ENCODE assay signal across 17 cellular contexts in genomic region chr12:44627767-44628166, GRCh38.
DNase-seq lines count a peak whose midpoint lies in the region; ATAC-seq and TF ChIP-seq lines count a peak whose summit lies in the region.
"Had no signal": no experiment of that assay in that cellular context is flagged by ENCODE, and none has a peak within 500 bp of the region (broad histone marks: within the 10 kb centered on the region; RNA-seq: fewer than 3 reads in every experiment).

No MANE protein-coding gene starts in this region.

- H3K27ac ChIP-seq in OCI-LY1 (ENCODE audit: low read depth, low read length, poor library complexity, severe bottlenecking) (peak overlapping the region; percentile 94), mesenchymal stem cell (ENCODE audit: low read length, poor library complexity, severe bottlenecking) (no peak overlapping the region), breast epithelium (no peak overlapping the region)
- H3K27ac ChIP-seq: BLaER1 treated with 17β-estradiol and CSF1 and Interleukin-3, amounts not matched to agents 10 nM and 100 nM; GM23248 had no signal

- CTCF ChIA-PET in activated CD4-positive, alpha-beta memory T cell treated with anti-CD3 and anti-CD28 coated beads for 36 hours (lab: Charles Lee) = no interaction called here

- no peaks in the 10 kb centered on the region for H3F3A ChIP-seq in OCI-LY1 (ENCODE audit: insufficient read depth, low read length)

- no peaks in the 10 kb centered on the region for H3K79me2 ChIP-seq in OCI-LY1 (ENCODE audit: insufficient read depth, low read length)

- H2BK120ac ChIP-seq in mesenchymal stem cell (ENCODE audit: low read depth, low read length) = no peak overlapping the region

- peaks cover 61% of the 10 kb centered on the region for H3K4me1 ChIP-seq in OCI-LY1 (ENCODE audit: insufficient read depth, low read length, severe bottlenecking)
- no peaks in the 10 kb centered on the region for H3K4me1 ChIP-seq in mesenchymal stem cell (ENCODE audit: control insufficient read depth, insufficient read depth, low read depth, low read length)
- no peaks in the 10 kb centered on the region for H3K4me1 ChIP-seq in breast epithelium
- H3K4me1 ChIP-seq: BLaER1 treated with 17β-estradiol and CSF1 and Interleukin-3, amounts not matched to agents 10 nM and 100 nM had no signal

- no peak overlapping the region for H2BK5ac ChIP-seq in mesenchymal stem cell (ENCODE audit: low read depth, low read length, poor library complexity, severe bottlenecking)

- WGBS in mesenchymal stem cell = 100% methylated on average over 1 of the region's 3 CpGs

- intact Hi-C loops in activated CD4-positive, alpha-beta memory T cell treated with anti-CD3 and anti-CD28 coated beads for 36 hours (cut with micrococcal nuclease) = no loop called here
- intact Hi-C loops in breast epithelium (cut with DNase I; ENCODE audit: low total_unique reads) = no loop called here

- no peak overlapping the region for H3K4ac ChIP-seq in mesenchymal stem cell (ENCODE audit: low read depth in 1 of 2, low read length in 2 of 2)

- H2AFZ ChIP-seq in OCI-LY1 (ENCODE audit: low read length) (no peak overlapping the region), mesenchymal stem cell (ENCODE audit: low read depth, low read length) (no peak overlapping the region)
- H2AFZ ChIP-seq: GM23248 had no signal

- POLR2A ChIA-PET in activated CD4-positive, alpha-beta memory T cell treated with anti-CD3 and anti-CD28 coated beads for 36 hours (lab: Charles Lee) = interaction anchor here (0.6 kb wide), 1 partner anchor 611 kb away, joined by 3 read pairs; no protein-coding TSS in a partner anchor

- no peak overlapping the region for H4K91ac ChIP-seq in mesenchymal stem cell (ENCODE audit: low read length)

- H3K36me3 ChIP-seq in OCI-LY1 (ENCODE audit: insufficient read depth, low read length) (no peaks in the 10 kb centered on the region; the same call in 1 of the 2 replicates), mesenchymal stem cell (ENCODE audit: control insufficient read depth in 1 of 2, insufficient read depth in 2 of 2, low read depth in 1 of 2, low read length in 2 of 2) (no peaks in the 10 kb centered on the region), breast epithelium (no peaks in the 10 kb centered on the region)
- H3K36me3 ChIP-seq: BLaER1 treated with 17β-estradiol and CSF1 and Interleukin-3, amounts not matched to agents 10 nM and 100 nM; HAP-1 had no signal

- H3K9me2 ChIP-seq in OCI-LY1 (ENCODE audit: low read depth, low read length) = no peaks in the 10 kb centered on the region

- H2AK5ac ChIP-seq in mesenchymal stem cell (ENCODE audit: low read length, severe bottlenecking) = no peak overlapping the region

- peaks cover 32% of the 10 kb centered on the region for H3K36me3 Mint-ChIP-seq in activated naive CD8-positive, alpha-beta T cell
- H3K36me3 Mint-ChIP-seq in activated naive CD8-positive, alpha-beta T cell treated with anti-CD3 and anti-CD28 coated beads for 36 hours = peaks cover 35% of the 10 kb centered on the region
- H3K36me3 Mint-ChIP-seq in activated CD4-positive, alpha-beta memory T cell treated with anti-CD3 and anti-CD28 coated beads for 36 hours = peaks cover 2% of the 10 kb centered on the region

- no peak for TF ChIP-seq CTCF in OCI-LY1 (IDR thresholded peaks at IDR 0.05; ENCODE audit: low read length)
- TF ChIP-seq CTCF in breast epithelium (IDR thresholded peaks at IDR 0.05) = no peak

- H3K4me1 Mint-ChIP-seq in activated naive CD8-positive, alpha-beta T cell (ENCODE audit: low read depth) = peaks cover 44% of the 10 kb centered on the region
- peaks cover 29% of the 10 kb centered on the region for H3K4me1 Mint-ChIP-seq in activated naive CD8-positive, alpha-beta T cell treated with anti-CD3 and anti-CD28 coated beads for 36 hours
- H3K4me1 Mint-ChIP-seq in activated CD4-positive, alpha-beta memory T cell treated with anti-CD3 and anti-CD28 coated beads for 36 hours (ENCODE audit: low read depth) = no peaks in the 10 kb centered on the region
- H3K4me1 Mint-ChIP-seq: B cell had no signal

- H3K27me3 ChIP-seq in OCI-LY1 (ENCODE audit: insufficient read depth, low read length) (no peaks in the 10 kb centered on the region), mesenchymal stem cell (ENCODE audit: control insufficient read depth in 1 of 2, insufficient read depth in 1 of 2, low read length in 2 of 2) (no peaks in the 10 kb centered on the region), breast epithelium (no peaks in the 10 kb centered on the region)
- H3K27me3 ChIP-seq: BLaER1 treated with 17β-estradiol and CSF1 and Interleukin-3, amounts not matched to agents 10 nM and 100 nM had no signal

- TF ChIP-seq POLR2A in breast epithelium (IDR thresholded peaks at IDR 0.05) = no peak

- H3K14ac ChIP-seq in mesenchymal stem cell (ENCODE audit: low read length in 2 of 2) = no peak overlapping the region

- no peak overlapping the region for H3K23ac ChIP-seq in mesenchymal stem cell (ENCODE audit: low read length in 2 of 2)

- H3K79me1 ChIP-seq in mesenchymal stem cell (replicated peaks; ENCODE audit: low read length, poor library complexity, severe bottlenecking) = no peaks in the 10 kb centered on the region

- no peaks in the 10 kb centered on the region for H4K20me1 ChIP-seq in OCI-LY1 (ENCODE audit: insufficient read depth, low read length)
- H4K20me1 ChIP-seq: BLaER1 treated with 17β-estradiol and CSF1 and Interleukin-3, amounts not matched to agents 10 nM and 100 nM had no signal

- H3K4me2 ChIP-seq in OCI-LY1 (ENCODE audit: low read length) = peak overlapping the region; percentile 50; the same call in 1 of the 2 replicates
- H3K4me2 ChIP-seq in mesenchymal stem cell (ENCODE audit: low read length, poor library complexity, severe bottlenecking) = no peak overlapping the region
- H3K4me2 ChIP-seq: BLaER1 treated with 17β-estradiol and CSF1 and Interleukin-3, amounts not matched to agents 10 nM and 100 nM had no signal

- no peak overlapping the region for H2BK15ac ChIP-seq in mesenchymal stem cell (ENCODE audit: low read depth, poor library complexity, severe bottlenecking)

- H4K8ac ChIP-seq in mesenchymal stem cell (ENCODE audit: low read length) = no peak overlapping the region

- H3K9me3 ChIP-seq in OCI-LY1 (ENCODE audit: low read length) (no peaks in the 10 kb centered on the region), mesenchymal stem cell (ENCODE audit: control insufficient read depth, low read length) (no peaks in the 10 kb centered on the region), breast epithelium (no peaks in the 10 kb centered on the region)
- H3K9me3 ChIP-seq: BLaER1 treated with 17β-estradiol and CSF1 and Interleukin-3, amounts not matched to agents 10 nM and 100 nM; HAP-1 had no signal

- H3K9ac ChIP-seq in OCI-LY1 (ENCODE audit: low read length) (peak overlapping the region; percentile 55; the same call in 1 of the 2 replicates), mesenchymal stem cell (ENCODE audit: low read length) (no peak overlapping the region)
- H3K9ac ChIP-seq: BLaER1 treated with 17β-estradiol and CSF1 and Interleukin-3, amounts not matched to agents 10 nM and 100 nM; GM23248 had no signal

- no peak overlapping the region for H3K4me3 Mint-ChIP-seq in activated naive CD8-positive, alpha-beta T cell
- no peak overlapping the region for H3K4me3 Mint-ChIP-seq in activated naive CD8-positive, alpha-beta T cell treated with anti-CD3 and anti-CD28 coated beads for 36 hours
- H3K4me3 Mint-ChIP-seq in activated CD4-positive, alpha-beta memory T cell treated with anti-CD3 and anti-CD28 coated beads for 36 hours = no peak overlapping the region
- H3K4me3 Mint-ChIP-seq: B cell; CD8-positive, alpha-beta T cell had no signal

- no peak overlapping the region for H3K18ac ChIP-seq in mesenchymal stem cell (ENCODE audit: low read depth in 1 of 2, low read length in 2 of 2)

- H3K9me3 Mint-ChIP-seq in activated naive CD8-positive, alpha-beta T cell (ENCODE audit: low read depth) = no peaks in the 10 kb centered on the region
- H3K9me3 Mint-ChIP-seq in activated naive CD8-positive, alpha-beta T cell treated with anti-CD3 and anti-CD28 coated beads for 36 hours = no peaks in the 10 kb centered on the region
- no peaks in the 10 kb centered on the region for H3K9me3 Mint-ChIP-seq in activated CD4-positive, alpha-beta memory T cell treated with anti-CD3 and anti-CD28 coated beads for 36 hours
- H3K9me3 Mint-ChIP-seq: CD8-positive, alpha-beta T cell had no signal

- H2BK12ac ChIP-seq in mesenchymal stem cell (ENCODE audit: low read length in 2 of 2) = no peak overlapping the region

- H3K27ac Mint-ChIP-seq in activated naive CD8-positive, alpha-beta T cell = peak overlapping the region; percentile 52
- H3K27ac Mint-ChIP-seq in activated naive CD8-positive, alpha-beta T cell treated with anti-CD3 and anti-CD28 coated beads for 36 hours = no peak overlapping the region
- H3K27ac Mint-ChIP-seq in activated CD4-positive, alpha-beta memory T cell treated with anti-CD3 and anti-CD28 coated beads for 36 hours = no peak overlapping the region
- H3K27ac Mint-ChIP-seq: B cell had no signal

- DNase-seq in activated naive CD8-positive, alpha-beta T cell treated with anti-CD3 and anti-CD28 coated beads for 36 hours = no peak
- DNase-seq in fibroblast of the conjunctiva (ENCODE audit: low read depth) (peak; percentile 13), mesenchymal stem cell (no peak), breast epithelium (ENCODE audit: low spot score in 2 of 2) (no peak)
- no peak for DNase-seq in activated CD4-positive, alpha-beta memory T cell treated with anti-CD3 and anti-CD28 coated beads for 36 hours
- DNase-seq: 8988T; Calu3; CD8-positive, alpha-beta T cell; DMS79 treated with DMSO at 0.1 percent for 48 hours; GF-D8; GM23248 had no signal

- H3K27me3 Mint-ChIP-seq in activated naive CD8-positive, alpha-beta T cell = no peaks in the 10 kb centered on the region
- H3K27me3 Mint-ChIP-seq in activated naive CD8-positive, alpha-beta T cell treated with anti-CD3 and anti-CD28 coated beads for 36 hours = no peaks in the 10 kb centered on the region
- H3K27me3 Mint-ChIP-seq in activated CD4-positive, alpha-beta memory T cell treated with anti-CD3 and anti-CD28 coated beads for 36 hours = no peaks in the 10 kb centered on the region

- no peak for ATAC-seq in SK-N-SH treated with all-trans-retinoic acid at 6 μM for 48 hours
- ATAC-seq: CD8-positive, alpha-beta T cell had no signal

- H3K4me3 ChIP-seq in OCI-LY1 (ENCODE audit: low read depth, low read length, poor library complexity, severe bottlenecking) (peak overlapping the region; percentile 30), mesenchymal stem cell (ENCODE audit: insufficient read depth in 1 of 2, low read depth in 1 of 2, low read length in 2 of 2) (peak overlapping the region in 1 of 2 experiments; percentile 21), breast epithelium (no peak overlapping the region)
- H3K4me3 ChIP-seq: BLaER1 treated with 17β-estradiol and CSF1 and Interleukin-3, amounts not matched to agents 10 nM and 100 nM; GM23248; HAP-1 had no signal

TF ChIP-seq in SK-N-SH treated with all-trans-retinoic acid at 6 μM for 48 hours, 23 proteins besides CTCF, POLR2A, EP300 and RAD21 (continues in another document):
- no peak for TF ChIP-seq GLIS3 (CRISPR knock-in tag; IDR thresholded peaks at IDR 0.05)
- TF ChIP-seq ZNF565 (CRISPR knock-in tag; conservative IDR thresholded peaks at IDR 0.05; ENCODE audit: low read depth) = no peak
- TF ChIP-seq ZFP30 (CRISPR knock-in tag; IDR thresholded peaks at IDR 0.05) = no peak
- TF ChIP-seq PPARA (CRISPR knock-in tag; IDR thresholded peaks at IDR 0.05; ENCODE audit: borderline replicate concordance) = no peak
- TF ChIP-seq BACH2 (CRISPR knock-in tag; IDR thresholded peaks at IDR 0.05; ENCODE audit: borderline replicate concordance) = no peak
